ENCODE assay signal across 21 cellular contexts in genomic region chr2:236855176-236855865, GRCh38.
A peak's percentile ranks its signal among the peaks of the same experiment; 100 is the strongest.
DNase-seq lines count a peak whose midpoint lies in the region; ATAC-seq and TF ChIP-seq lines count a peak whose summit lies in the region.
"Had no signal": no experiment of that assay in that cellular context is flagged by ENCODE, and none has a peak within 500 bp of the region (broad histone marks: within the 10 kb centered on the region; RNA-seq: fewer than 3 reads in every experiment).

No MANE protein-coding gene starts in this region.

- TF ChIP-seq POLR2A in sigmoid colon (IDR thresholded peaks at IDR 0.05): no peak

- no peaks in the 10 kb centered on the region for H3K36me3 ChIP-seq in sigmoid colon
- no peaks in the 10 kb centered on the region for H3K36me3 ChIP-seq in smooth muscle cell (ENCODE audit: low read depth)
- H3K36me3 ChIP-seq: BE2C; BLaER1 treated with 17β-estradiol and CSF1 and Interleukin-3, amounts not matched to agents 10 nM and 100 nM had no signal

- peaks cover 3% of the 10 kb centered on the region for H3K4me1 Mint-ChIP-seq in CD14-positive monocyte
- H3K4me1 Mint-ChIP-seq in activated naive CD8-positive, alpha-beta T cell treated with anti-CD3 and anti-CD28 coated beads, Interleukin-2, amount 50 U/mL, for 24 hours: no peaks in the 10 kb centered on the region
- H3K4me1 Mint-ChIP-seq: CD4-positive, alpha-beta memory T cell had no signal

- intact Hi-C loops in CD14-positive monocyte (cut with micrococcal nuclease): no loop called here
- intact Hi-C loops in sigmoid colon (cut with DNase I): no loop called here

- H3K27me3 Mint-ChIP-seq in CD14-positive monocyte (ENCODE audit: low read depth in 3 of 3): peaks cover 30 to 47% (median 46%) of the 10 kb centered on the region in 3 donors
- no peaks in the 10 kb centered on the region for H3K27me3 Mint-ChIP-seq in activated naive CD8-positive, alpha-beta T cell treated with anti-CD3 and anti-CD28 coated beads, Interleukin-2, amount 50 U/mL, for 24 hours

- no peak for TF ChIP-seq CTCF in CD14-positive monocyte (IDR thresholded peaks at IDR 0.05)
- no peak for TF ChIP-seq CTCF in sigmoid colon (IDR thresholded peaks at IDR 0.05)
- TF ChIP-seq CTCF in smooth muscle cell (IDR thresholded peaks at IDR 0.05; ENCODE audit: borderline replicate concordance, insufficient read depth, poor library complexity, severe bottlenecking): no peak

- H3K27ac Mint-ChIP-seq in CD14-positive monocyte: peak overlapping the region in 1 of 7 donors; percentile 24
- H3K27ac Mint-ChIP-seq in activated naive CD8-positive, alpha-beta T cell treated with anti-CD3 and anti-CD28 coated beads, Interleukin-2, amount 50 U/mL, for 24 hours: no peak overlapping the region
- H3K27ac Mint-ChIP-seq: CD4-positive, alpha-beta memory T cell had no signal

- peaks cover 0 to 17% (median 0%) of the 10 kb centered on the region in 7 donors for H3K9me3 Mint-ChIP-seq in CD14-positive monocyte
- H3K9me3 Mint-ChIP-seq in activated naive CD8-positive, alpha-beta T cell treated with anti-CD3 and anti-CD28 coated beads, Interleukin-2, amount 50 U/mL, for 24 hours: no peaks in the 10 kb centered on the region
- H3K9me3 Mint-ChIP-seq: CD4-positive, alpha-beta memory T cell had no signal

- H4K20me1 ChIP-seq in smooth muscle cell (ENCODE audit: low read depth): no peaks in the 10 kb centered on the region
- H4K20me1 ChIP-seq: BLaER1 treated with 17β-estradiol and CSF1 and Interleukin-3, amounts not matched to agents 10 nM and 100 nM had no signal

- H3K4me3 Mint-ChIP-seq in CD14-positive monocyte: peak overlapping the region in 1 of 2 donors; percentile 67
- no peak overlapping the region for H3K4me3 Mint-ChIP-seq in activated naive CD8-positive, alpha-beta T cell treated with anti-CD3 and anti-CD28 coated beads, Interleukin-2, amount 50 U/mL, for 24 hours
- H3K4me3 Mint-ChIP-seq: CD4-positive, alpha-beta memory T cell had no signal

- peak; percentile 22 for DNase-seq in CD14-positive monocyte (ENCODE audit: low spot score)
- DNase-seq in ecto neural progenitor cell (ENCODE audit: low spot score): peak; percentile 36
- peak; percentile 62 for DNase-seq in mesenteric fat pad (ENCODE audit: low spot score)
- peak; percentile 38 for DNase-seq in sigmoid colon
- DNase-seq in activated naive CD8-positive, alpha-beta T cell treated with anti-CD3 and anti-CD28 coated beads, Interleukin-2, amount 50 U/mL, for 24 hours: no peak
- DNase-seq in NCI-H1092 (lab: John Stamatoyannopoulos, UW): no peak
- DNase-seq in smooth muscle cell (lab: John Stamatoyannopoulos, UW; ENCODE audit: unreplicated experiment): no peak
- DNase-seq: ACHN; AML-193; BE2C; CD4-positive, alpha-beta memory T cell; COR-L47; DMS153; DND-41; GM23248; H7; HCEC 1CT had no signal

- H3F3A ChIP-seq in smooth muscle cell (ENCODE audit: low read depth): peaks cover 19% of the 10 kb centered on the region

- no peaks in the 10 kb centered on the region for H3K4me1 ChIP-seq in sigmoid colon
- H3K4me1 ChIP-seq in smooth muscle cell (ENCODE audit: low read depth): peaks cover 39% of the 10 kb centered on the region
- H3K4me1 ChIP-seq: A549, BE2C had no signal

- H3K9me3 ChIP-seq in sigmoid colon (no peaks in the 10 kb centered on the region), smooth muscle cell (replicated peaks; ENCODE audit: low read depth) (no peaks in the 10 kb centered on the region)
- H3K9me3 ChIP-seq: A549; BE2C; BLaER1 treated with 17β-estradiol and CSF1 and Interleukin-3, amounts not matched to agents 10 nM and 100 nM had no signal

- H3K36me3 Mint-ChIP-seq in CD14-positive monocyte: no peaks in the 10 kb centered on the region
- no peaks in the 10 kb centered on the region for H3K36me3 Mint-ChIP-seq in activated naive CD8-positive, alpha-beta T cell treated with anti-CD3 and anti-CD28 coated beads, Interleukin-2, amount 50 U/mL, for 24 hours (ENCODE audit: low read depth)
- H3K36me3 Mint-ChIP-seq: CD4-positive, alpha-beta memory T cell had no signal

- no peak overlapping the region for H3K27ac ChIP-seq in sigmoid colon
- H3K27ac ChIP-seq in smooth muscle cell (ENCODE audit: low read depth): no peak overlapping the region
- H3K27ac ChIP-seq: 22Rv1; A549; BLaER1 treated with 17β-estradiol and CSF1 and Interleukin-3, amounts not matched to agents 10 nM and 100 nM; GM23248 had no signal

- H3K4me2 ChIP-seq in smooth muscle cell: no peak overlapping the region
- H3K4me2 ChIP-seq: A549 had no signal

- no peak overlapping the region for H3K9ac ChIP-seq in smooth muscle cell (ENCODE audit: low read depth)
- H3K9ac ChIP-seq: BLaER1 treated with 17β-estradiol and CSF1 and Interleukin-3, amounts not matched to agents 10 nM and 100 nM; GM23248 had no signal

- H3K27me3 ChIP-seq in sigmoid colon (no peaks in the 10 kb centered on the region), smooth muscle cell (ENCODE audit: low read depth) (no peaks in the 10 kb centered on the region)
- H3K27me3 ChIP-seq: BLaER1 treated with 17β-estradiol and CSF1 and Interleukin-3, amounts not matched to agents 10 nM and 100 nM had no signal

- no peak for ATAC-seq in activated naive CD8-positive, alpha-beta T cell treated with anti-CD3 and anti-CD28 coated beads, Interleukin-2, amount 50 U/mL, for 24 hours
- ATAC-seq in HG03196 (IDR thresholded peaks at IDR 0.05; ENCODE audit: unreplicated experiment): no peak
- ATAC-seq: A549 had no signal

- no peaks in the 10 kb centered on the region for H3K79me2 ChIP-seq in smooth muscle cell (ENCODE audit: low read depth)

- no peak overlapping the region for H2AFZ ChIP-seq in smooth muscle cell (ENCODE audit: low read depth)
- H2AFZ ChIP-seq: GM23248 had no signal

- H3K4me3 ChIP-seq in sigmoid colon: no peak overlapping the region
- H3K4me3 ChIP-seq in smooth muscle cell: no peak overlapping the region
- H3K4me3 ChIP-seq: A549; BLaER1 treated with 17β-estradiol and CSF1 and Interleukin-3, amounts not matched to agents 10 nM and 100 nM; GM23248 had no signal

- no peak for TF ChIP-seq EP300 in sigmoid colon (IDR thresholded peaks at IDR 0.05)

- 80 to 90% methylated on average over 9 of the region's 9 CpGs for whole genome bisulfite sequencing in sigmoid colon, 2 donors
- WGBS in smooth muscle cell (ENCODE audit: low lambda C conversion rate): 97% methylated on average over 9 of the region's 9 CpGs

Comparison
In these comparisons a context has a peak if more than half of its experiments do, and no peak if none do; other contexts are left out.
1. DNase-seq: peak in CD14-positive monocyte (single experiment), ecto neural progenitor cell (single experiment), mesenteric fat pad (single experiment) and sigmoid colon (single experiment); none in activated naive CD8-positive, alpha-beta T cell treated with anti-CD3 and anti-CD28 coated beads, Interleukin-2, amount 50 U/mL, for 24 hours (single experiment), NCI-H1092 (single experiment) and smooth muscle cell (single experiment).